In genomic region chr1:229171934-229172333, GRCh38 we compare ENCODE assay signal across 14 cellular contexts.
A peak's percentile ranks its signal among the peaks of the same experiment; 100 is the strongest.
DNase-seq lines count a peak whose midpoint lies in the region; ATAC-seq and TF ChIP-seq lines count a peak whose summit lies in the region.
"Had no signal": no experiment of that assay in that cellular context is flagged by ENCODE, and none has a peak within 500 bp of the region (broad histone marks: within the 10 kb centered on the region; RNA-seq: fewer than 3 reads in every experiment).

No MANE protein-coding gene starts in this region.

- CTCF ChIA-PET in Calu3 (lab: Charles Lee): no interaction called here

- H3K27ac Mint-ChIP-seq in Calu3 (ENCODE audit: unreplicated experiment): no peak overlapping the region
- H3K27ac Mint-ChIP-seq: activated B cell treated with CpG ODN at 0.5 μM for 24 hours; activated naive CD8-positive, alpha-beta T cell treated with anti-CD3 and anti-CD28 coated beads, Interleukin-2, amount 10 ng/mL, durations not matched to agents 7 days and 5 days; progenitor cell of endocrine pancreas had no signal

- no peaks in the 10 kb centered on the region for H3K27me3 ChIP-seq in left lung
- H3K27me3 ChIP-seq: gastrocnemius medialis had no signal

- ATAC-seq in left lung: peak; percentile 65
- no peak for ATAC-seq in GM21529 (IDR thresholded peaks at IDR 0.05; ENCODE audit: unreplicated experiment)
- ATAC-seq in GM21825 (IDR thresholded peaks at IDR 0.05; ENCODE audit: unreplicated experiment): no peak
- ATAC-seq: gastrocnemius medialis, HCT116 had no signal

- H3K4me3 Mint-ChIP-seq in Calu3 (ENCODE audit: low read depth, unreplicated experiment): no peak overlapping the region
- H3K4me3 Mint-ChIP-seq: activated B cell treated with CpG ODN at 0.5 μM for 24 hours; activated naive CD8-positive, alpha-beta T cell treated with anti-CD3 and anti-CD28 coated beads, Interleukin-2, amount 10 ng/mL, durations not matched to agents 7 days and 5 days; central memory CD8-positive, alpha-beta T cell had no signal

- DNase-seq in Calu3 (peak; percentile 63), NCI-H1436 (lab: John Stamatoyannopoulos, UW) (peak; percentile 89), NCI-H69 (lab: John Stamatoyannopoulos, UW) (peak; percentile 83), left lung (no peak), ureter (ENCODE audit: low spot score) (no peak), inferior parietal cortex (ENCODE audit: extremely low spot score) (no peak)
- DNase-seq: activated B cell treated with CpG ODN at 0.5 μM for 24 hours; activated naive CD8-positive, alpha-beta T cell treated with anti-CD3 and anti-CD28 coated beads, Interleukin-2, amount 10 ng/mL, durations not matched to agents 7 days and 5 days; gastrocnemius medialis had no signal

- no peak for TF ChIP-seq CTCF in Calu3 (IDR thresholded peaks at IDR 0.05; ENCODE audit: unreplicated experiment)
- TF ChIP-seq CTCF in left lung (IDR thresholded peaks at IDR 0.05): no peak

- no peaks in the 10 kb centered on the region for H3K9me3 ChIP-seq in left lung
- H3K9me3 ChIP-seq: gastrocnemius medialis had no signal

- H3K27ac ChIP-seq in left lung: no peak overlapping the region
- H3K27ac ChIP-seq: gastrocnemius medialis had no signal

- no peaks in the 10 kb centered on the region for H3K36me3 ChIP-seq in left lung
- H3K36me3 ChIP-seq: gastrocnemius medialis had no signal

- H3K4me1 Mint-ChIP-seq in Calu3 (ENCODE audit: low read depth, unreplicated experiment): peaks cover 9% of the 10 kb centered on the region
- H3K4me1 Mint-ChIP-seq: activated B cell treated with CpG ODN at 0.5 μM for 24 hours; activated naive CD8-positive, alpha-beta T cell treated with anti-CD3 and anti-CD28 coated beads, Interleukin-2, amount 10 ng/mL, durations not matched to agents 7 days and 5 days; central memory CD8-positive, alpha-beta T cell had no signal

- no peaks in the 10 kb centered on the region for H3K36me3 Mint-ChIP-seq in Calu3 (ENCODE audit: insufficient read depth, unreplicated experiment)
- H3K36me3 Mint-ChIP-seq: activated naive CD8-positive, alpha-beta T cell treated with anti-CD3 and anti-CD28 coated beads, Interleukin-2, amount 10 ng/mL, durations not matched to agents 7 days and 5 days had no signal

- no peaks in the 10 kb centered on the region for H3K4me1 ChIP-seq in left lung
- H3K4me1 ChIP-seq: gastrocnemius medialis had no signal

- H3K4me3 ChIP-seq in left lung: no peak overlapping the region
- H3K4me3 ChIP-seq: gastrocnemius medialis had no signal

- peaks cover under 1% of the 10 kb centered on the region for H3K9me3 Mint-ChIP-seq in Calu3 (ENCODE audit: low read depth, unreplicated experiment)
- H3K9me3 Mint-ChIP-seq: activated B cell treated with CpG ODN at 0.5 μM for 24 hours; activated naive CD8-positive, alpha-beta T cell treated with anti-CD3 and anti-CD28 coated beads, Interleukin-2, amount 10 ng/mL, durations not matched to agents 7 days and 5 days; central memory CD8-positive, alpha-beta T cell had no signal

- intact Hi-C loops in Calu3 (cut with micrococcal nuclease; ENCODE audit: unreplicated experiment) (no loop called here), left lung (cut with DNase I) (no loop called here)

- no TSS peak for BruUV-seq in Calu3 (replicated peaks; lab: Mats Ljungman, UMichigan)

- no peaks in the 10 kb centered on the region for H3K27me3 Mint-ChIP-seq in Calu3 (ENCODE audit: unreplicated experiment)
- H3K27me3 Mint-ChIP-seq: central memory CD8-positive, alpha-beta T cell had no signal

Comparison
In these comparisons a context has a peak if more than half of its experiments do, and no peak if none do; other contexts are left out.
1. DNase-seq: peak in Calu3 (single experiment), NCI-H1436 (single experiment) and NCI-H69 (single experiment); none in left lung (0 of 2), ureter (single experiment) and inferior parietal cortex (single experiment).